19 cellular contexts compared by ENCODE assay signal in genomic region chr11:129225190-129225589, GRCh38. TPM values are rescaled to one million over a fixed set of nuclear protein-coding genes. Genes with fewer than 3 reads are reported as not detected.
DNase-seq lines count a peak whose midpoint lies in the region; ATAC-seq and TF ChIP-seq lines count a peak whose summit lies in the region.
"Had no signal": no experiment of that assay in that cellular context is flagged by ENCODE, and none has a peak within 500 bp of the region (broad histone marks: within the 10 kb centered on the region; RNA-seq: fewer than 3 reads in every experiment).

No MANE protein-coding gene starts in this region.

- BruUV-seq in Panc1 (replicated peaks; lab: Mats Ljungman, UMichigan): no TSS peak

- H3K27ac Mint-ChIP-seq in osteocyte (ENCODE audit: unreplicated experiment): no peak overlapping the region
- H3K27ac Mint-ChIP-seq: activated naive CD8-positive, alpha-beta T cell; endodermal cell; GM23338 had no signal

- no peak overlapping the region for H4K91ac ChIP-seq in mesenchymal stem cell (ENCODE audit: low read length)

- POLR2A ChIA-PET in Panc1 (lab: Charles Lee): no interaction called here

- no peak overlapping the region for H3K18ac ChIP-seq in mesenchymal stem cell (ENCODE audit: low read depth in 1 of 2, low read length in 2 of 2)

- no peak overlapping the region for H4K8ac ChIP-seq in mesenchymal stem cell (ENCODE audit: low read length)

- no peak overlapping the region for H2BK12ac ChIP-seq in mesenchymal stem cell (ENCODE audit: low read length in 2 of 2)

- no peak overlapping the region for H3K4me3 Mint-ChIP-seq in osteocyte (ENCODE audit: unreplicated experiment)
- H3K4me3 Mint-ChIP-seq: activated naive CD8-positive, alpha-beta T cell; central memory CD8-positive, alpha-beta T cell; endodermal cell; GM23338 had no signal

- H3K27me3 Mint-ChIP-seq in osteocyte (ENCODE audit: unreplicated experiment): no peaks in the 10 kb centered on the region
- H3K27me3 Mint-ChIP-seq: activated naive CD8-positive, alpha-beta T cell; central memory CD8-positive, alpha-beta T cell had no signal

- H3K4me2 ChIP-seq in mesenchymal stem cell (ENCODE audit: low read length, poor library complexity, severe bottlenecking): no peak overlapping the region
- H3K4me2 ChIP-seq: GM23338 had no signal

- no peak overlapping the region for H2BK5ac ChIP-seq in mesenchymal stem cell (ENCODE audit: low read depth, low read length, poor library complexity, severe bottlenecking)

- TF ChIP-seq CTCF in Panc1 (IDR thresholded peaks at IDR 0.05) (no peak), osteocyte (IDR thresholded peaks at IDR 0.05) (no peak)

- no peak overlapping the region for H3K23ac ChIP-seq in mesenchymal stem cell (ENCODE audit: low read length in 2 of 2)

- intact Hi-C loops in Panc1 (cut with micrococcal nuclease; ENCODE audit: unreplicated experiment): loop anchor here (5.0 kb wide), 1 partner anchor 107 kb away; no protein-coding TSS in a partner anchor

- 0 out of 2 replicates have a peak, but pooled peaks have one; percentile 21 for ATAC-seq in Panc1
- peak; percentile 97 for ATAC-seq in esophagus mucosa
- ATAC-seq in GM19324 (IDR thresholded peaks at IDR 0.05; ENCODE audit: low FRiP score, unreplicated experiment): no peak
- ATAC-seq: GM12878, GM23338 had no signal

- H3K4me1 ChIP-seq in Panc1 (ENCODE audit: control insufficient read depth, insufficient read depth, low read length) (no peaks in the 10 kb centered on the region), mesenchymal stem cell (ENCODE audit: control insufficient read depth, insufficient read depth, low read depth, low read length) (no peaks in the 10 kb centered on the region)

- no peaks in the 10 kb centered on the region for H3K27me3 ChIP-seq in Panc1 (ENCODE audit: control insufficient read depth, insufficient read depth, low read length)
- H3K27me3 ChIP-seq in mesenchymal stem cell (ENCODE audit: control insufficient read depth in 1 of 2, insufficient read depth in 1 of 2, low read length in 2 of 2): no peaks in the 10 kb centered on the region
- H3K27me3 ChIP-seq: MG63 had no signal

- H3K14ac ChIP-seq in mesenchymal stem cell (ENCODE audit: low read length in 2 of 2): no peak overlapping the region

- no peak overlapping the region for H2AFZ ChIP-seq in mesenchymal stem cell (ENCODE audit: low read depth, low read length)
- H2AFZ ChIP-seq: GM23338 had no signal

- DNase-seq in COLO829 (ENCODE audit: low spot score): peak; percentile 14
- DNase-seq in Panc1 (ENCODE audit: low read depth, low spot score): no peak
- DNase-seq in mesenchymal stem cell: peak; percentile 59
- DNase-seq in activated gamma-delta T cell (lab: John Stamatoyannopoulos, UW): no peak
- no peak for DNase-seq in osteocyte (ENCODE audit: extremely low spot score, unreplicated experiment)
- no peak for DNase-seq in medulla oblongata (ENCODE audit: extremely low spot score)
- DNase-seq: activated T-cell treated with anti-CD3 and anti-CD28 coated beads, Interleukin-2, amount 50 U/mL, for 1 hour; COR-L47; endodermal cell; mesendoderm; MG63; NCI-H524 treated with DMSO at 0.1 percent for 48 hours; retina had no signal

- no peaks in the 10 kb centered on the region for H3K36me3 ChIP-seq in Panc1 (ENCODE audit: control insufficient read depth, insufficient read depth, low read length)
- H3K36me3 ChIP-seq in mesenchymal stem cell (ENCODE audit: control insufficient read depth in 1 of 2, insufficient read depth in 2 of 2, low read depth in 1 of 2, low read length in 2 of 2): no peaks in the 10 kb centered on the region
- H3K36me3 ChIP-seq: MG63 had no signal

- H2BK15ac ChIP-seq in mesenchymal stem cell (ENCODE audit: low read depth, poor library complexity, severe bottlenecking): no peak overlapping the region

- H3K27ac ChIP-seq in Panc1 (ENCODE audit: low read length) (no peak overlapping the region), mesenchymal stem cell (ENCODE audit: low read length, poor library complexity, severe bottlenecking) (no peak overlapping the region)

- CTCF ChIA-PET in Panc1 (lab: Charles Lee): no interaction called here

- no peak overlapping the region for H2BK120ac ChIP-seq in mesenchymal stem cell (ENCODE audit: low read depth, low read length)

- no peak overlapping the region for H3K4ac ChIP-seq in mesenchymal stem cell (ENCODE audit: low read depth in 1 of 2, low read length in 2 of 2)

- H3K4me1 Mint-ChIP-seq in osteocyte (ENCODE audit: unreplicated experiment): peaks cover 7% of the 10 kb centered on the region
- H3K4me1 Mint-ChIP-seq: central memory CD8-positive, alpha-beta T cell had no signal

- in situ Hi-C loops in Panc1 (cut with HindIII; ENCODE audit: low pct_unique_long_range_greater_than_20kb, low sequenced_read_pairs): no loop called here

- H3K4me3 ChIP-seq in Panc1 (ENCODE audit: low read depth in 2 of 2, low read length in 2 of 2): no peak overlapping the region
- H3K4me3 ChIP-seq in mesenchymal stem cell (ENCODE audit: insufficient read depth in 1 of 2, low read depth in 1 of 2, low read length in 2 of 2): no peak overlapping the region
- H3K4me3 ChIP-seq: GM12878, GM23338, MG63 had no signal

- peaks cover 21% of the 10 kb centered on the region for H3K36me3 Mint-ChIP-seq in osteocyte (ENCODE audit: unreplicated experiment)

- no peak overlapping the region for H2AK5ac ChIP-seq in mesenchymal stem cell (ENCODE audit: low read length, severe bottlenecking)

- H3K9ac ChIP-seq in mesenchymal stem cell (ENCODE audit: low read length): peak overlapping the region; percentile 2

- peaks cover 30% of the 10 kb centered on the region for H3K9me3 Mint-ChIP-seq in osteocyte (ENCODE audit: unreplicated experiment)

- 50% methylated on average over 1 of the region's 1 CpG for WGBS in mesenchymal stem cell

- peaks cover 16% of the 10 kb centered on the region for H3K79me1 ChIP-seq in mesenchymal stem cell (replicated peaks; ENCODE audit: low read length, poor library complexity, severe bottlenecking)

- H3K9me3 ChIP-seq in Panc1 (ENCODE audit: control insufficient read depth, insufficient read depth, low read depth, low read length): peaks cover 27% of the 10 kb centered on the region; the same call in 1 of the 2 replicates
- peaks cover 19% of the 10 kb centered on the region for H3K9me3 ChIP-seq in mesenchymal stem cell (ENCODE audit: control insufficient read depth, low read length)

RNA-seq across cellular contexts. Expression of gene ARHGAP32, which starts 33.1 kb away (rescaled TPM):
- total RNA-seq in Panc1 (2021; ENCODE audit: unreplicated experiment) (44.6 TPM), esophagus mucosa (57.2 TPM), osteocyte (13.5 and 15.2 TPM in 2 replicates)
- polyA plus RNA-seq in Panc1 (2012; ENCODE audit: insufficient read length): 14.2 TPM
- 2.9 TPM for polyA plus RNA-seq in mesenchymal stem cell (2013, experiment 1 of 2)
- 2.7 TPM for polyA plus RNA-seq in mesenchymal stem cell (2013, experiment 2 of 2)

Comparison
In these comparisons a context has a peak if more than half of its experiments do, and no peak if none do; other contexts are left out.
1. DNase-seq: peak in COLO829 (single experiment) and mesenchymal stem cell (single experiment); none in Panc1 (single experiment), activated gamma-delta T cell (single experiment), osteocyte (single experiment) and medulla oblongata (single experiment).